Comparison of ENCODE assay signal across 1 cellular context in the genomic region with DNA sequence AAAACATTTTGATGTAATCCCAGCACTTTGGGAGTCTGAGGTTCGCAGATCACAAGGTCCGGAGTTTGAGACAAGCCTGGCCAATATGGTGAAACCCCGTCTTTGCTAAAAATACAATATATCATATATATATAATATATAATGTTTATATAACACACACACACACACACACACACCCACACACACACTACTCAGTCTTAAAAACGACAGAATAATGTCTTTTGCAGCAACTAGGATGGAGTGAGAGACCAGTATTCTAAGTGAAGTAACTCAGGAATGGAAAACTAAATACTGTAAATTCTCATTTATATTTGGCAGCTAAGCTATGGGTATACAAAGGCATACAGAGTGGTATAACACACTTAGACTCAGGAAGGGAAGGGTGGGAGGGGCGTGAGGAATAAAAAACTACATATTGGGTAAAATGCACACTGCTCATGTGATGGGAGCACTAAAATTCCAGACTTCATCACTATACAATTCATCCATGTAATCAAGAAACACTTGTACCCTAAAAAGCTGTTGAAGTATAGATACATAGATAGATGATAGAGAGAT.
TF ChIP-seq lines count a peak whose summit lies in the region.

No MANE protein-coding gene starts in this region.

TF ChIP-seq in HepG2, 621 proteins besides CTCF, POLR2A, EP300 and RAD21:
- no peak for TF ChIP-seq KDM5A (IDR thresholded peaks at IDR 0.05; ENCODE audit: borderline replicate concordance, low read length)
- TF ChIP-seq CREM (IDR thresholded peaks at IDR 0.05): no peak
- TF ChIP-seq CREM (CRISPR knock-in tag; IDR thresholded peaks at IDR 0.05): no peak
- no peak for TF ChIP-seq MIER2 (CRISPR knock-in tag; IDR thresholded peaks at IDR 0.05)
- no peak for TF ChIP-seq ZNF619 (CRISPR knock-in tag; IDR thresholded peaks at IDR 0.05)
- TF ChIP-seq, protein P1, sequence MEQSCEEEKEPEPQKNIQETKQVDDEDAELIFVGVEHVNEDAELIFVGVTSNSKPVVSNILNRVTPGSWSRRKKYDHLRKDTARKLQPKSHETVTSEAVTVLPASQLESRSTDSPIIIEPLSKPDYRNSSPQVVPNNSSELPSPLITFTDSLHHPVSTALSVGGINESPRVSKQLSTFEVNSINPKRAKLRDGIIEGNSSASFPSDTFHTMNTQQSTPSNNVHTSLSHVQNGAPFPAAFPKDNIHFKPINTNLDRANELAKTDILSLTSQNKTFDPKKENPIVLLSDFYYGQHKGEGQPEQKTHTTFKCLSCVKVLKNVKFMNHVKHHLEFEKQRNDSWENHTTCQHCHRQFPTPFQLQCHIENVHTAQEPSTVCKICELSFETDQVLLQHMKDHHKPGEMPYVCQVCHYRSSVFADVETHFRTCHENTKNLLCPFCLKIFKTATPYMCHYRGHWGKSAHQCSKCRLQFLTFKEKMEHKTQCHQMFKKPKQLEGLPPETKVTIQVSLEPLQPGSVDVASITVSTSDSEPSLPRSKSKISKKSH (CRISPR knock-in tag; IDR thresholded peaks at IDR 0.05; ENCODE audit: borderline replicate concordance): no peak
- TF ChIP-seq ZNF431 (CRISPR knock-in tag; IDR thresholded peaks at IDR 0.05; ENCODE audit: borderline replicate concordance, low read depth): no peak
- TF ChIP-seq, protein P2, sequence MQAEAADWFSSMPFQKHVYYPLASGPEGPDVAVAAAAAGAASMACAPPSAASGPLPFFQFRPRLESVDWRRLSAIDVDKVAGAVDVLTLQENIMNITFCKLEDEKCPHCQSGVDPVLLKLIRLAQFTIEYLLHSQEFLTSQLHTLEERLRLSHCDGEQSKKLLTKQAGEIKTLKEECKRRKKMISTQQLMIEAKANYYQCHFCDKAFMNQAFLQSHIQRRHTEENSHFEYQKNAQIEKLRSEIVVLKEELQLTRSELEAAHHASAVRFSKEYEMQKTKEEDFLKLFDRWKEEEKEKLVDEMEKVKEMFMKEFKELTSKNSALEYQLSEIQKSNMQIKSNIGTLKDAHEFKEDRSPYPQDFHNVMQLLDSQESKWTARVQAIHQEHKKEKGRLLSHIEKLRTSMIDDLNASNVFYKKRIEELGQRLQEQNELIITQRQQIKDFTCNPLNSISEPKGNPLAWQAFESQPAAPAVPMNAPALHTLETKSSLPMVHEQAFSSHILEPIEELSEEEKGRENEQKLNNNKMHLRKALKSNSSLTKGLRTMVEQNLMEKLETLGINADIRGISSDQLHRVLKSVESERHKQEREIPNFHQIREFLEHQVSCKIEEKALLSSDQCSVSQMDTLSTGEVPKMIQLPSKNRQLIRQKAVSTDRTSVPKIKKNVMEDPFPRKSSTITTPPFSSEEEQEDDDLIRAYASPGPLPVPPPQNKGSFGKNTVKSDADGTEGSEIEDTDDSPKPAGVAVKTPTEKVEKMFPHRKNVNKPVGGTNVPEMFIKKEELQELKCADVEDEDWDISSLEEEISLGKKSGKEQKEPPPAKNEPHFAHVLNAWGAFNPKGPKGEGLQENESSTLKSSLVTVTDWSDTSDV (CRISPR knock-in tag; IDR thresholded peaks at IDR 0.05): no peak
- TF ChIP-seq MXD4 (CRISPR knock-in tag; IDR thresholded peaks at IDR 0.05): no peak
- no peak for TF ChIP-seq TAF1 (CRISPR knock-in tag; IDR thresholded peaks at IDR 0.05)
- TF ChIP-seq, protein P3, sequence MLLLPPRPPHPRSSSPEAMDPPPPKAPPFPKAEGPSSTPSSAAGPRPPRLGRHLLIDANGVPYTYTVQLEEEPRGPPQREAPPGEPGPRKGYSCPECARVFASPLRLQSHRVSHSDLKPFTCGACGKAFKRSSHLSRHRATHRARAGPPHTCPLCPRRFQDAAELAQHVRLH (CRISPR knock-in tag; IDR thresholded peaks at IDR 0.05; ENCODE audit: borderline replicate concordance, low read depth): no peak
